Comparison of ENCODE assay signal across 12 cellular contexts in the genomic region with DNA sequence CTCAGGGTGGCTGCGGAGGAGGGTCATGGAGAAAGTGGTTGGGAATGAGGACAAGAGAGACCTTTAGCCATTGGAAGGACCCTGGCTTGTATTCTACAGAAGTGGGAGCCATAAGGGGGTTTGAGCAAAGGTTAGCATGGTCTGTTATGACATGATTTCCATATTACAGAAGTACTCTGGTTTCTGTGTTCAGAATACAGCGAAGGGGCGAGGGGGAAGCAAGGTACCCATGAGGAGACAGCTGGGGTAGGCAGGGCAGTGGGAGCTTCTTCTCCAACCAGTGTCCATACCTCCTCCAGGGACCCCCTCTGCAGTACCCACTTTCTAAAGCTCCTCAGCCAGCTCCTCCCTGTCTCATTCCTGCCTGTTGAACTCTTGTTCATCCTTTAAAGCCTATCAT.
"Had no signal": no experiment of that assay in that cellular context is flagged by ENCODE, and none has a peak within 500 bp of the region (broad histone marks: within the 10 kb centered on the region; RNA-seq: fewer than 3 reads in every experiment).

No MANE protein-coding gene starts in this region.

- H3K4me3 Mint-ChIP-seq: activated CD4-positive, alpha-beta T cell treated with anti-CD3 and anti-CD28 coated beads, Interleukin-2, amount 10 ng/mL, durations not matched to agents 7 days and 5 days; activated T-cell treated with anti-CD3 and anti-CD28 coated beads, Interleukin-2, amount 50 U/mL, for 4 hours; T-helper 2 cell treated with Interferon-gamma antibody and Interleukin-4, amounts not matched to agents 5 μg/mL and 100 μg/mL, for 36 hours had no signal

- DNase-seq: activated CD4-positive, alpha-beta T cell treated with anti-CD3 and anti-CD28 coated beads, Interleukin-2, amount 10 ng/mL, durations not matched to agents 7 days and 5 days; activated CD4-positive, CD25-positive, alpha-beta regulatory T cell; activated T-cell treated with anti-CD3 and anti-CD28 coated beads, Interleukin-2, amount 50 U/mL, for 4 hours; esophagus squamous epithelium; kidney; left ventricle myocardium inferior; naive thymus-derived CD8-positive, alpha-beta T cell; right cardiac atrium; stimulated activated CD4-positive, alpha-beta T cell treated with anti-CD3 and anti-CD28 coated beads, Interleukin-15, amount 100 ng/mL, for 24 hours; stimulated activated CD4-positive, alpha-beta T cell treated with anti-CD3 and anti-CD28 coated beads, Interleukin-4, amount 100 ng/mL, for 24 hours had no signal

- H3K27ac Mint-ChIP-seq: activated CD4-positive, alpha-beta T cell treated with anti-CD3 and anti-CD28 coated beads, Interleukin-2, amount 10 ng/mL, durations not matched to agents 7 days and 5 days; naive thymus-derived CD8-positive, alpha-beta T cell; T-helper 2 cell treated with Interferon-gamma antibody and Interleukin-4, amounts not matched to agents 5 μg/mL and 100 μg/mL, for 36 hours had no signal

- H3K9me3 Mint-ChIP-seq: activated CD4-positive, alpha-beta T cell treated with anti-CD3 and anti-CD28 coated beads, Interleukin-2, amount 10 ng/mL, durations not matched to agents 7 days and 5 days; T-helper 2 cell treated with Interferon-gamma antibody and Interleukin-4, amounts not matched to agents 5 μg/mL and 100 μg/mL, for 36 hours had no signal

- ATAC-seq: activated T-cell treated with anti-CD3 and anti-CD28 coated beads, Interleukin-2, amount 50 U/mL, for 4 hours; naive thymus-derived CD8-positive, alpha-beta T cell; right cardiac atrium had no signal

- H3K27me3 Mint-ChIP-seq: activated CD4-positive, alpha-beta T cell treated with anti-CD3 and anti-CD28 coated beads, Interleukin-2, amount 10 ng/mL, durations not matched to agents 7 days and 5 days; naive thymus-derived CD8-positive, alpha-beta T cell had no signal

- H3K27ac ChIP-seq: esophagus squamous epithelium, left ventricle myocardium inferior, prostate gland had no signal

- H3K4me1 Mint-ChIP-seq: activated CD4-positive, alpha-beta T cell treated with anti-CD3 and anti-CD28 coated beads, Interleukin-2, amount 10 ng/mL, durations not matched to agents 7 days and 5 days had no signal
